ENCODE assay signal across 8 cellular contexts in the genomic region with DNA sequence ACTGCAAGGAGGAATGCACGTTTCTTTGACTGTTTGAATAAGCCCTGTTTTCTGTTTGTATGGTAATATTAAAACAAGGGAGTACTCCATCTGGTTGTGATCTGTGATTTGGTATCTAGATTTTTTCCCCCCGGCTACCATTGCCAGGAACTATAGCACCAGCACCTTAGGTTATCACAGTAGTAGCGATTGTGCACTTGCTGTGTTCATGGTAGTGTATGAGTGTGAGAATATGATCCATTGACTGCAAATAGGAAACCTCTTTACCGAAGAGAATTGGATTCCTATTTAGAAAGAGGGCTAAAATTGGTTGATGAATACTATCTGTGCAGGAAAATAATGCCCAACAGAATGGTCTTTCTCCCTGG.
DNase-seq lines count a peak whose midpoint lies in the region; ATAC-seq and TF ChIP-seq lines count a peak whose summit lies in the region.

No MANE protein-coding gene starts in this region.

- peak overlapping the region; percentile 65 for H3K4me3 ChIP-seq in OCI-LY7 (ENCODE audit: low read depth, low read length, poor library complexity, severe bottlenecking)

- peak overlapping the region; percentile 57 for H3K4me2 ChIP-seq in OCI-LY7 (ENCODE audit: low read length)

- intact Hi-C loops in OCI-LY7 (cut with micrococcal nuclease; ENCODE audit: unreplicated experiment), result no loop called here
- intact Hi-C loops in left ventricle myocardium superior (cut with micrococcal nuclease), result no loop called here

- no peaks in the 10 kb centered on the region for H3K9me3 Mint-ChIP-seq in T-helper 1 cell treated with Interleukin-12 subunit alpha and Interleukin-12 subunit beta and Interleukin-4 antibody, amounts not matched to agents 30 μg/mL and 1 μg/mL, for 36 hours
- no peaks in the 10 kb centered on the region for H3K9me3 Mint-ChIP-seq in stimulated activated memory B cell treated with anti-CD40 and anti-IgM and Interleukin-4, amounts not matched to agents 10 μg/mL and 1 μg/mL and 100 μg/mL, for 72 hours

- POLR2A ChIA-PET in OCI-LY7 (lab: Charles Lee), result interaction anchor here (0.9 to 1.4 kb wide), 3 partner anchors 11 to 52 kb away, joined by 3 read pairs; no protein-coding TSS in a partner anchor

- peaks cover 1% of the 10 kb centered on the region for H3K36me3 Mint-ChIP-seq in T-helper 1 cell treated with Interleukin-12 subunit alpha and Interleukin-12 subunit beta and Interleukin-4 antibody, amounts not matched to agents 30 μg/mL and 1 μg/mL, for 36 hours (ENCODE audit: low read depth)
- H3K36me3 Mint-ChIP-seq in stimulated activated memory B cell treated with anti-CD40 and anti-IgM and Interleukin-4, amounts not matched to agents 10 μg/mL and 1 μg/mL and 100 μg/mL, for 72 hours, result no peaks in the 10 kb centered on the region

- H3K27me3 Mint-ChIP-seq in T-helper 1 cell treated with Interleukin-12 subunit alpha and Interleukin-12 subunit beta and Interleukin-4 antibody, amounts not matched to agents 30 μg/mL and 1 μg/mL, for 36 hours (ENCODE audit: low read depth), result peaks cover 44% of the 10 kb centered on the region
- peaks cover 43% of the 10 kb centered on the region for H3K27me3 Mint-ChIP-seq in stimulated activated memory B cell treated with anti-CD40 and anti-IgM and Interleukin-4, amounts not matched to agents 10 μg/mL and 1 μg/mL and 100 μg/mL, for 72 hours

- peaks cover 16% of the 10 kb centered on the region for H3K4me1 Mint-ChIP-seq in T-helper 1 cell treated with Interleukin-12 subunit alpha and Interleukin-12 subunit beta and Interleukin-4 antibody, amounts not matched to agents 30 μg/mL and 1 μg/mL, for 36 hours (ENCODE audit: low read depth)
- peaks cover 24% of the 10 kb centered on the region for H3K4me1 Mint-ChIP-seq in stimulated activated memory B cell treated with anti-CD40 and anti-IgM and Interleukin-4, amounts not matched to agents 10 μg/mL and 1 μg/mL and 100 μg/mL, for 72 hours

- BruUV-seq in OCI-LY7 (replicated peaks; lab: Mats Ljungman, UMichigan), result no TSS peak

- H3K79me2 ChIP-seq in OCI-LY7 (ENCODE audit: insufficient read depth, low read depth, low read length), result no peaks in the 10 kb centered on the region

- no peak overlapping the region for H3K27ac ChIP-seq in OCI-LY7 (ENCODE audit: low read depth, low read length, poor library complexity, severe bottlenecking)

- no peak for TF ChIP-seq CTCF in OCI-LY7 (conservative IDR thresholded peaks at IDR 0.05; ENCODE audit: low read length)

- H3K4me3 Mint-ChIP-seq in T-helper 1 cell treated with Interleukin-12 subunit alpha and Interleukin-12 subunit beta and Interleukin-4 antibody, amounts not matched to agents 30 μg/mL and 1 μg/mL, for 36 hours, result peak overlapping the region; percentile 98
- H3K4me3 Mint-ChIP-seq in stimulated activated memory B cell treated with anti-CD40 and anti-IgM and Interleukin-4, amounts not matched to agents 10 μg/mL and 1 μg/mL and 100 μg/mL, for 72 hours, result peak overlapping the region; percentile 97

- H3K9me2 ChIP-seq in OCI-LY7 (ENCODE audit: insufficient read depth, low read length), result no peaks in the 10 kb centered on the region

- peak; percentile 28 for ATAC-seq in left ventricle myocardium superior
- ATAC-seq in stimulated activated memory B cell treated with anti-CD40 and anti-IgM and Interleukin-4, amounts not matched to agents 10 μg/mL and 1 μg/mL and 100 μg/mL, for 72 hours, result no peak

- H4K20me1 ChIP-seq in OCI-LY7 (ENCODE audit: insufficient read depth, low read length), result no peaks in the 10 kb centered on the region

- CTCF ChIA-PET in OCI-LY7 (lab: Charles Lee; ENCODE audit: unreplicated experiment), result no interaction called here

- H2AFZ ChIP-seq in OCI-LY7 (ENCODE audit: low read length), result peak overlapping the region; percentile 92

- DNase-seq in T-helper 1 cell (no peak), OCI-LY7 (ENCODE audit: low spot score) (no peak), left ventricle myocardium superior (no peak), HuH-7.5 (ENCODE audit: low spot score) (no peak), amygdala (lab: John Stamatoyannopoulos, UW) (no peak)
- no peak for DNase-seq in activated effector memory CD4-positive, alpha-beta T cell treated with anti-CD3 and anti-CD28 coated beads, Interleukin-2, amount 50 U/mL, for 16 hours

- H3K27ac Mint-ChIP-seq in T-helper 1 cell treated with Interleukin-12 subunit alpha and Interleukin-12 subunit beta and Interleukin-4 antibody, amounts not matched to agents 30 μg/mL and 1 μg/mL, for 36 hours, result no peak overlapping the region
- H3K27ac Mint-ChIP-seq in stimulated activated memory B cell treated with anti-CD40 and anti-IgM and Interleukin-4, amounts not matched to agents 10 μg/mL and 1 μg/mL and 100 μg/mL, for 72 hours, result peak overlapping the region; percentile 45

- no peaks in the 10 kb centered on the region for H3K36me3 ChIP-seq in OCI-LY7 (ENCODE audit: insufficient read depth, low read length)

- H3K4me1 ChIP-seq in OCI-LY7 (ENCODE audit: insufficient read depth, low read length, poor library complexity, severe bottlenecking), result peaks cover 16% of the 10 kb centered on the region

- H3K9me3 ChIP-seq in OCI-LY7 (ENCODE audit: low read length), result no peaks in the 10 kb centered on the region
